In genomic region chr7:33055147-33055546, GRCh38 we compare ENCODE assay signal across 19 cellular contexts. TPM values are rescaled to one million over a fixed set of nuclear protein-coding genes. Genes with fewer than 3 reads are reported as not detected.
DNase-seq lines count a peak whose midpoint lies in the region; ATAC-seq lines count a peak whose summit lies in the region.
"Had no signal": no experiment of that assay in that cellular context is flagged by ENCODE, and none has a peak within 500 bp of the region (broad histone marks: within the 10 kb centered on the region; RNA-seq: fewer than 3 reads in every experiment).

No MANE protein-coding gene starts in this region.

- in situ Hi-C loops in G401 (cut with HindIII; ENCODE audit: low sequenced_read_pairs) = no loop called here

- CTCF ChIA-PET in activated naive CD4-positive, alpha-beta T cell treated with anti-CD3 and anti-CD28 coated beads, Interleukin-2, amount 10 ng/mL, durations not matched to agents 7 days and 5 days (lab: Charles Lee) = interaction anchor here (1.6 kb wide), 1 partner anchor 52 kb away, joined by 5 read pairs; no protein-coding TSS in a partner anchor
- CTCF ChIA-PET in activated CD8-positive, alpha-beta T cell treated with anti-CD3 and anti-CD28 coated beads, Interleukin-2, amount 10 ng/mL, durations not matched to agents 7 days and 5 days (lab: Charles Lee) = interaction anchor here (0.5 to 2.5 kb wide), 4 partner anchors 9 to 254 kb away, joined by 3 to 10 read pairs (median 4); partner anchors contain the start of gene RP9

- H3K9me3 Mint-ChIP-seq in activated naive CD4-positive, alpha-beta T cell treated with anti-CD3 and anti-CD28 coated beads, Interleukin-2, amount 10 ng/mL, durations not matched to agents 7 days and 5 days = no peaks in the 10 kb centered on the region
- H3K9me3 Mint-ChIP-seq in activated CD8-positive, alpha-beta T cell treated with anti-CD3 and anti-CD28 coated beads, Interleukin-2, amount 10 ng/mL, durations not matched to agents 7 days and 5 days (ENCODE audit: insufficient read depth) = no peaks in the 10 kb centered on the region
- no peaks in the 10 kb centered on the region for H3K9me3 Mint-ChIP-seq in immature natural killer cell
- H3K9me3 Mint-ChIP-seq in stimulated activated naive CD8-positive, alpha-beta T cell treated with anti-CD3 and anti-CD28 coated beads, Interleukin-15, amount 100 ng/mL, for 72 hours = no peaks in the 10 kb centered on the region

- H3K4me3 Mint-ChIP-seq in activated naive CD4-positive, alpha-beta T cell treated with anti-CD3 and anti-CD28 coated beads, Interleukin-2, amount 10 ng/mL, durations not matched to agents 7 days and 5 days = no peak overlapping the region
- no peak overlapping the region for H3K4me3 Mint-ChIP-seq in activated CD8-positive, alpha-beta T cell treated with anti-CD3 and anti-CD28 coated beads, Interleukin-2, amount 10 ng/mL, durations not matched to agents 7 days and 5 days
- H3K4me3 Mint-ChIP-seq in immature natural killer cell = peak overlapping the region in 1 of 5 donors; percentile 23
- H3K4me3 Mint-ChIP-seq in stimulated activated naive CD8-positive, alpha-beta T cell treated with anti-CD3 and anti-CD28 coated beads, Interleukin-15, amount 100 ng/mL, for 72 hours = no peak overlapping the region
- H3K4me3 Mint-ChIP-seq: nephron progenitor cell had no signal

- DNase-seq in activated naive CD4-positive, alpha-beta T cell treated with anti-CD3 and anti-CD28 coated beads, Interleukin-2, amount 10 ng/mL, durations not matched to agents 7 days and 5 days = no peak
- no peak for DNase-seq in activated naive CD4-positive, alpha-beta T cell treated with Interleukin-2 at 50 U/mL for 16 hours
- DNase-seq in activated CD8-positive, alpha-beta T cell treated with anti-CD3 and anti-CD28 coated beads, Interleukin-2, amount 10 ng/mL, durations not matched to agents 7 days and 5 days = no peak
- DNase-seq in immature natural killer cell (no peak), G401 (ENCODE audit: low spot score) (no peak), cerebellar cortex (ENCODE audit: low spot score) (no peak)
- DNase-seq in stimulated activated naive CD8-positive, alpha-beta T cell treated with anti-CD3 and anti-CD28 coated beads, Interleukin-15, amount 100 ng/mL, for 72 hours = no peak
- DNase-seq: activated effector memory CD4-positive, alpha-beta T cell treated with Interleukin-2 at 50 U/mL for 16 hours; effector CD8-positive, alpha-beta T cell; Kasumi-1; mesendoderm; NCI-H1092 treated with DMSO at 0.1 percent for 48 hours; NCI-H2081 treated with DMSO at 0.1 percent for 48 hours; NCI-H510A; nephron progenitor cell; posterior cingulate gyrus; WERI-Rb-1 had no signal

- H3K27ac Mint-ChIP-seq in activated naive CD4-positive, alpha-beta T cell treated with anti-CD3 and anti-CD28 coated beads, Interleukin-2, amount 10 ng/mL, durations not matched to agents 7 days and 5 days = peak overlapping the region; percentile 81
- H3K27ac Mint-ChIP-seq in activated CD8-positive, alpha-beta T cell treated with anti-CD3 and anti-CD28 coated beads, Interleukin-2, amount 10 ng/mL, durations not matched to agents 7 days and 5 days = peak overlapping the region; percentile 58
- H3K27ac Mint-ChIP-seq in immature natural killer cell = peak overlapping the region; percentile 3 to 86 (median 82)
- peak overlapping the region; percentile 34 to 60 for H3K27ac Mint-ChIP-seq in stimulated activated naive CD8-positive, alpha-beta T cell treated with anti-CD3 and anti-CD28 coated beads, Interleukin-15, amount 100 ng/mL, for 72 hours
- H3K27ac Mint-ChIP-seq: nephron progenitor cell had no signal

- peaks cover 67% of the 10 kb centered on the region for H3K4me1 Mint-ChIP-seq in activated naive CD4-positive, alpha-beta T cell treated with anti-CD3 and anti-CD28 coated beads, Interleukin-2, amount 10 ng/mL, durations not matched to agents 7 days and 5 days
- H3K4me1 Mint-ChIP-seq in activated CD8-positive, alpha-beta T cell treated with anti-CD3 and anti-CD28 coated beads, Interleukin-2, amount 10 ng/mL, durations not matched to agents 7 days and 5 days (ENCODE audit: low read depth) = peaks cover 57% of the 10 kb centered on the region
- peaks cover 57 to 86% of the 10 kb centered on the region in 2 donors for H3K4me1 Mint-ChIP-seq in immature natural killer cell
- H3K4me1 Mint-ChIP-seq in stimulated activated naive CD8-positive, alpha-beta T cell treated with anti-CD3 and anti-CD28 coated beads, Interleukin-15, amount 100 ng/mL, for 72 hours = peaks cover 55% of the 10 kb centered on the region

- POLR2A ChIA-PET in activated CD8-positive, alpha-beta T cell treated with anti-CD3 and anti-CD28 coated beads, Interleukin-2, amount 10 ng/mL, durations not matched to agents 7 days and 5 days (lab: Charles Lee) = no interaction called here

- peaks cover 23% of the 10 kb centered on the region for H3K36me3 Mint-ChIP-seq in activated naive CD4-positive, alpha-beta T cell treated with anti-CD3 and anti-CD28 coated beads, Interleukin-2, amount 10 ng/mL, durations not matched to agents 7 days and 5 days
- peaks cover 20% of the 10 kb centered on the region for H3K36me3 Mint-ChIP-seq in activated CD8-positive, alpha-beta T cell treated with anti-CD3 and anti-CD28 coated beads, Interleukin-2, amount 10 ng/mL, durations not matched to agents 7 days and 5 days (ENCODE audit: low read depth)
- no peaks in the 10 kb centered on the region for H3K36me3 Mint-ChIP-seq in immature natural killer cell

- ATAC-seq in activated CD8-positive, alpha-beta T cell treated with anti-CD3 and anti-CD28 coated beads, Interleukin-2, amount 10 ng/mL, durations not matched to agents 7 days and 5 days = no peak
- ATAC-seq in stimulated activated naive CD8-positive, alpha-beta T cell treated with anti-CD3 and anti-CD28 coated beads, Interleukin-15, amount 100 ng/mL, for 72 hours = no peak
- ATAC-seq in GM21528 (IDR thresholded peaks at IDR 0.05; ENCODE audit: low FRiP score, unreplicated experiment) = no peak
- ATAC-seq: HCT116 had no signal

- H3K27me3 Mint-ChIP-seq in activated naive CD4-positive, alpha-beta T cell treated with anti-CD3 and anti-CD28 coated beads, Interleukin-2, amount 10 ng/mL, durations not matched to agents 7 days and 5 days = no peaks in the 10 kb centered on the region
- no peaks in the 10 kb centered on the region for H3K27me3 Mint-ChIP-seq in activated CD8-positive, alpha-beta T cell treated with anti-CD3 and anti-CD28 coated beads, Interleukin-2, amount 10 ng/mL, durations not matched to agents 7 days and 5 days (ENCODE audit: low read depth)
- H3K27me3 Mint-ChIP-seq in immature natural killer cell (ENCODE audit: low read depth in 3 of 3) = peaks cover 0 to 2% (median 2%) of the 10 kb centered on the region in 3 donors
- H3K27me3 Mint-ChIP-seq in stimulated activated naive CD8-positive, alpha-beta T cell treated with anti-CD3 and anti-CD28 coated beads, Interleukin-15, amount 100 ng/mL, for 72 hours = no peaks in the 10 kb centered on the region

RNA-seq across cellular contexts. Expression of gene NT5C3A, which starts 7.4 kb away (rescaled TPM):
- total RNA-seq in activated CD8-positive, alpha-beta T cell treated with anti-CD3 and anti-CD28 coated beads, Interleukin-2, amount 10 ng/mL, durations not matched to agents 7 days and 5 days = 10 to 100 TPM; 44.4 to 45.8 TPM
- polyA plus RNA-seq in immature natural killer cell = 10 to 100 TPM; 46.1 to 92.9 (median 47.8) TPM
- total RNA-seq in G401 (2014; rRNA removed; shearing (Covaris generic)) = 11.0 and 22.0 TPM in 2 replicates

RNA-seq across cellular contexts. Expression of gene RP9, which starts 54.1 kb away (rescaled TPM):
- total RNA-seq in activated CD8-positive, alpha-beta T cell treated with anti-CD3 and anti-CD28 coated beads, Interleukin-2, amount 10 ng/mL, durations not matched to agents 7 days and 5 days = 10 to 100 TPM in 1 of 2 experiments, 1 to 10 TPM in 1; 9.6 to 11.8 TPM
- 10 to 100 TPM; 13.7 to 20.1 (median 17.1) TPM for polyA plus RNA-seq in immature natural killer cell
- total RNA-seq in G401 (2014; rRNA removed; shearing (Covaris generic)) = 16.6 and 27.3 TPM in 2 replicates
